2 cellular contexts compared by ENCODE assay signal in the genomic region with DNA sequence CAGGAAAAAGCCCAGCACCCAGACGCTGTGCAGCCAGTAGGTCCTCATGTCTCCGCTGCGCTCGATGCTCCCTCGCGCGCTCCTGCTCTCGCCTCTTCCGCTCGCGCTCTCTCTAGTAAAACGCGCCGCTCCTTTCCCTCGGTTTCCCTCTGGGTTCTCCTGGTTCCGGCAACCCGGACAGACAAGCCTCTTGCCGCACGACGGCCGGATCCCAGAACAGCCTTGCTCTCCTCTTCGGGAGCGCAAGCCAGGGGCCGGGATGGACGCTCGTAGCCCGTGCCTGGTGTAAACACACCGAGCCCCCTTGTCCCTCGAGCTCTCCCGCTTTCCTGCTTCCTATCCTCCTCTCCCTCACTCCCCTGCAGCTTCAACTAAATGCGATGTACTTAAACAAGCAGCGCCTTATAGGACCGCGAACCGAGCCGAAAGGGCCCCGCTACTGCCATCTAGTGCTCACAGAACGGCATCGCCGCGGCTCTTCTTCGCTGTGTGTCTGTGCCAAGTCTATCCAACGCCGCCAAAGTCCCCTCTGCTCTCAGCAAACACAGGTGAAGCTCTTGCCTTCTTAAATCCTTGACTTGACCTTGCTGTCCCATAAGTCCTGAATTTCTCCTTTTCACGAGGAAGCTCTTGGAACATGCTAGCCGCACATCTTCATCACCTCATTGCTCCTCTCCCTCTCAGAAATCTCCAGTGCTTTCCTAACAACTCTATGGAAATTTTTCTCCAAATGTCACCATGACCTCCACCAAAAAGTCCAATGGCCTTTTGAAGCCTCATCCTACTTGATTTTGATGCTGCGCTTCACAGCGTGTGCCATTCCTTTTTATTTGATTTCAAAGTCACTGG.
A peak's percentile ranks its signal among the peaks of the same experiment; 100 is the strongest.
TF ChIP-seq lines count a peak whose summit lies in the region.

No MANE protein-coding gene starts in this region.

TF ChIP-seq in WTC11, 78 proteins besides CTCF, POLR2A, EP300 and RAD21 (continues in another document):
- TF ChIP-seq KAT7 (CRISPR knock-in tag; IDR thresholded peaks at IDR 0.05; ENCODE audit: borderline replicate concordance) (no peak), MAX (CRISPR knock-in tag; IDR thresholded peaks at IDR 0.05) (peak; percentile 73), JUN (CRISPR knock-in tag; IDR thresholded peaks at IDR 0.05) (peak; percentile 21; the same call in 1 of the 2 replicates), HMGA2 (CRISPR knock-in tag; IDR thresholded peaks at IDR 0.05) (no peak), ZNF232 (CRISPR knock-in tag; IDR thresholded peaks at IDR 0.05) (peak; percentile 87), FOXK1 (CRISPR knock-in tag; IDR thresholded peaks at IDR 0.05) (peak; percentile 37; the same call in 1 of the 2 replicates), STAT6 (CRISPR knock-in tag; conservative IDR thresholded peaks at IDR 0.05; ENCODE audit: low read depth) (no peak), OVOL2 (CRISPR knock-in tag; IDR thresholded peaks at IDR 0.05; ENCODE audit: borderline replicate concordance) (no peak)
- TF ChIP-seq, protein P1, sequence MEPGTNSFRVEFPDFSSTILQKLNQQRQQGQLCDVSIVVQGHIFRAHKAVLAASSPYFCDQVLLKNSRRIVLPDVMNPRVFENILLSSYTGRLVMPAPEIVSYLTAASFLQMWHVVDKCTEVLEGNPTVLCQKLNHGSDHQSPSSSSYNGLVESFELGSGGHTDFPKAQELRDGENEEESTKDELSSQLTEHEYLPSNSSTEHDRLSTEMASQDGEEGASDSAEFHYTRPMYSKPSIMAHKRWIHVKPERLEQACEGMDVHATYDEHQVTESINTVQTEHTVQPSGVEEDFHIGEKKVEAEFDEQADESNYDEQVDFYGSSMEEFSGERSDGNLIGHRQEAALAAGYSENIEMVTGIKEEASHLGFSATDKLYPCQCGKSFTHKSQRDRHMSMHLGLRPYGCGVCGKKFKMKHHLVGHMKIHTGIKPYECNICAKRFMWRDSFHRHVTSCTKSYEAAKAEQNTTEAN (CRISPR knock-in tag; IDR thresholded peaks at IDR 0.05), result no peak; the same call in 1 of the 2 replicates
- TF ChIP-seq, protein P2, sequence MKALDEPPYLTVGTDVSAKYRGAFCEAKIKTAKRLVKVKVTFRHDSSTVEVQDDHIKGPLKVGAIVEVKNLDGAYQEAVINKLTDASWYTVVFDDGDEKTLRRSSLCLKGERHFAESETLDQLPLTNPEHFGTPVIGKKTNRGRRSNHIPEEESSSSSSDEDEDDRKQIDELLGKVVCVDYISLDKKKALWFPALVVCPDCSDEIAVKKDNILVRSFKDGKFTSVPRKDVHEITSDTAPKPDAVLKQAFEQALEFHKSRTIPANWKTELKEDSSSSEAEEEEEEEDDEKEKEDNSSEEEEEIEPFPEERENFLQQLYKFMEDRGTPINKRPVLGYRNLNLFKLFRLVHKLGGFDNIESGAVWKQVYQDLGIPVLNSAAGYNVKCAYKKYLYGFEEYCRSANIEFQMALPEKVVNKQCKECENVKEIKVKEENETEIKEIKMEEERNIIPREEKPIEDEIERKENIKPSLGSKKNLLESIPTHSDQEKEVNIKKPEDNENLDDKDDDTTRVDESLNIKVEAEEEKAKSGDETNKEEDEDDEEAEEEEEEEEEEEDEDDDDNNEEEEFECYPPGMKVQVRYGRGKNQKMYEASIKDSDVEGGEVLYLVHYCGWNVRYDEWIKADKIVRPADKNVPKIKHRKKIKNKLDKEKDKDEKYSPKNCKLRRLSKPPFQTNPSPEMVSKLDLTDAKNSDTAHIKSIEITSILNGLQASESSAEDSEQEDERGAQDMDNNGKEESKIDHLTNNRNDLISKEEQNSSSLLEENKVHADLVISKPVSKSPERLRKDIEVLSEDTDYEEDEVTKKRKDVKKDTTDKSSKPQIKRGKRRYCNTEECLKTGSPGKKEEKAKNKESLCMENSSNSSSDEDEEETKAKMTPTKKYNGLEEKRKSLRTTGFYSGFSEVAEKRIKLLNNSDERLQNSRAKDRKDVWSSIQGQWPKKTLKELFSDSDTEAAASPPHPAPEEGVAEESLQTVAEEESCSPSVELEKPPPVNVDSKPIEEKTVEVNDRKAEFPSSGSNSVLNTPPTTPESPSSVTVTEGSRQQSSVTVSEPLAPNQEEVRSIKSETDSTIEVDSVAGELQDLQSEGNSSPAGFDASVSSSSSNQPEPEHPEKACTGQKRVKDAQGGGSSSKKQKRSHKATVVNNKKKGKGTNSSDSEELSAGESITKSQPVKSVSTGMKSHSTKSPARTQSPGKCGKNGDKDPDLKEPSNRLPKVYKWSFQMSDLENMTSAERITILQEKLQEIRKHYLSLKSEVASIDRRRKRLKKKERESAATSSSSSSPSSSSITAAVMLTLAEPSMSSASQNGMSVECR (CRISPR knock-in tag; IDR thresholded peaks at IDR 0.05; ENCODE audit: borderline replicate concordance), result peak; percentile 67; the same call in 1 of the 2 replicates
- TF ChIP-seq, protein P3, sequence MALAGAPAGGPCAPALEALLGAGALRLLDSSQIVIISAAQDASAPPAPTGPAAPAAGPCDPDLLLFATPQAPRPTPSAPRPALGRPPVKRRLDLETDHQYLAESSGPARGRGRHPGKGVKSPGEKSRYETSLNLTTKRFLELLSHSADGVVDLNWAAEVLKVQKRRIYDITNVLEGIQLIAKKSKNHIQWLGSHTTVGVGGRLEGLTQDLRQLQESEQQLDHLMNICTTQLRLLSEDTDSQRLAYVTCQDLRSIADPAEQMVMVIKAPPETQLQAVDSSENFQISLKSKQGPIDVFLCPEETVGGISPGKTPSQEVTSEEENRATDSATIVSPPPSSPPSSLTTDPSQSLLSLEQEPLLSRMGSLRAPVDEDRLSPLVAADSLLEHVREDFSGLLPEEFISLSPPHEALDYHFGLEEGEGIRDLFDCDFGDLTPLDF (CRISPR knock-in tag; IDR thresholded peaks at IDR 0.05), result no peak

TF ChIP-seq in H1, 55 proteins besides CTCF, POLR2A, EP300 and RAD21:
- peak; percentile 79 for TF ChIP-seq KDM4A (IDR thresholded peaks at IDR 0.05; ENCODE audit: low read depth, low read length, severe bottlenecking)
- no peak for TF ChIP-seq NANOG (IDR thresholded peaks at IDR 0.05; ENCODE audit: insufficient read depth, low read depth, low read length, poor library complexity, severe bottlenecking)
- no peak for TF ChIP-seq SUZ12 (IDR thresholded peaks at IDR 0.05; ENCODE audit: low read length)
- no peak for TF ChIP-seq SIRT6 (IDR thresholded peaks at IDR 0.05; ENCODE audit: low read length)
- TF ChIP-seq KDM5A (IDR thresholded peaks at IDR 0.05; ENCODE audit: low read length), result no peak
- TF ChIP-seq POLR2AphosphoS5 (IDR thresholded peaks at IDR 0.05; ENCODE audit: low read depth, low read length), result peak; percentile 52; the same call in 1 of the 2 replicates
- TF ChIP-seq E2F6 (IDR thresholded peaks at IDR 0.05), result peak; percentile 95
- TF ChIP-seq RNF2 (IDR thresholded peaks at IDR 0.05; ENCODE audit: borderline replicate concordance, low read depth, low read length, missing control alignments, poor library complexity, severe bottlenecking), result no peak
- TF ChIP-seq, protein P4, sequence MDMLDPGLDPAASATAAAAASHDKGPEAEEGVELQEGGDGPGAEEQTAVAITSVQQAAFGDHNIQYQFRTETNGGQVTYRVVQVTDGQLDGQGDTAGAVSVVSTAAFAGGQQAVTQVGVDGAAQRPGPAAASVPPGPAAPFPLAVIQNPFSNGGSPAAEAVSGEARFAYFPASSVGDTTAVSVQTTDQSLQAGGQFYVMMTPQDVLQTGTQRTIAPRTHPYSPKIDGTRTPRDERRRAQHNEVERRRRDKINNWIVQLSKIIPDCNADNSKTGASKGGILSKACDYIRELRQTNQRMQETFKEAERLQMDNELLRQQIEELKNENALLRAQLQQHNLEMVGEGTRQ (IDR thresholded peaks at IDR 0.05; ENCODE audit: low read length), result no peak
- no peak for TF ChIP-seq TCF12 (IDR thresholded peaks at IDR 0.05; ENCODE audit: low read depth, low read length)
- no peak for TF ChIP-seq TEAD4 (IDR thresholded peaks at IDR 0.05; ENCODE audit: low read depth, low read length)
- TF ChIP-seq MAX (IDR thresholded peaks at IDR 0.05), result peak; percentile 72
- TF ChIP-seq TAF1 (IDR thresholded peaks at IDR 0.05; ENCODE audit: low read depth, low read length), result peak; percentile 75
- no peak for TF ChIP-seq MAFK (IDR thresholded peaks at IDR 0.05; ENCODE audit: low read depth, low read length)
- TF ChIP-seq SP1 (IDR thresholded peaks at IDR 0.05; ENCODE audit: low read depth, low read length), result no peak
- no peak for TF ChIP-seq GTF2F1 (IDR thresholded peaks at IDR 0.05; ENCODE audit: borderline replicate concordance, low read depth, low read length)
- TF ChIP-seq RBBP5 (IDR thresholded peaks at IDR 0.05; ENCODE audit: borderline replicate concordance, low read depth, low read length), result peak; percentile 82; the same call in 1 of the 2 replicates
- peak; percentile 75 for TF ChIP-seq TBP (IDR thresholded peaks at IDR 0.05; ENCODE audit: low read depth, low read length)
- TF ChIP-seq RXRA (IDR thresholded peaks at IDR 0.05; ENCODE audit: insufficient read depth, low read depth, low read length), result no peak
- no peak for TF ChIP-seq GABPA (IDR thresholded peaks at IDR 0.05; ENCODE audit: borderline replicate concordance, insufficient read depth, low read length)
- TF ChIP-seq ASH2L (IDR thresholded peaks at IDR 0.05; ENCODE audit: low read length), result peak; percentile 85
- TF ChIP-seq TAF7 (optimal IDR thresholded peaks at IDR 0.05; ENCODE audit: borderline replicate concordance, low read depth, low read length), result no peak
- TF ChIP-seq EZH2 (IDR thresholded peaks at IDR 0.05; ENCODE audit: low read depth, low read length, severe bottlenecking), result peak; percentile 7
- no peak for TF ChIP-seq KDM1A (IDR thresholded peaks at IDR 0.05; ENCODE audit: borderline replicate concordance, low read length)
- TF ChIP-seq SAP30 (IDR thresholded peaks at IDR 0.05; ENCODE audit: insufficient read depth, insufficient replicate concordance, low read length), result no peak
- TF ChIP-seq CBX8 (IDR thresholded peaks at IDR 0.05; ENCODE audit: borderline replicate concordance, low read depth, low read length), result no peak
